ENCODE assay signal across 8 cellular contexts in the genomic region with DNA sequence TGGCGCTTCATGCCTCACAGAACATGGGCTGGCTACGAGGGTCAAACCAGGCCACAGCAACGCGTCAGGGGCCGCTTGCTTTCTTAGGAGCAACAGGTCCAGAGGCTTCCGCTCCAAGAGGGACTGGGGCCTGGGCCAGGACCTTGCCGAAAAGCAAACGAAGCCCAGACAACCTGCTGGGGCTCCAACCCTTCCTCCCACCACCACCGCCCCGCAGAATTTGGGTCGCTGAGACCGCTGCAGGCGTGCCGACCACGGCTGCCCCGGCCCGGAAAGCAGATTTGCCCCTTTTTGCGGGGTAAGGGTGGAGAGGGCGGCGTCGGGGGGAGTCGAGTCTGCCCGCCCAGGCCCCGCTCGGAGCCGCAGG.
A peak's percentile ranks its signal among the peaks of the same experiment; 100 is the strongest.
DNase-seq lines count a peak whose midpoint lies in the region; ATAC-seq, FAIRE-seq and TF ChIP-seq lines count a peak whose summit lies in the region.

No MANE protein-coding gene starts in this region.

- CTCF ChIA-PET in AG04449 (lab: Yijun Ruan, JAX) = interaction anchor here (0.9 to 3.2 kb wide), 7 partner anchors 9 to 121 kb away, joined by 3 to 17 read pairs (median 4); partner anchors contain the start of gene GRIN1

- no peaks in the 10 kb centered on the region for H3K4me1 ChIP-seq in NT2/D1 (ENCODE audit: insufficient read depth, insufficient read length)
- H3K4me1 ChIP-seq in effector memory CD4-positive, alpha-beta T cell (ENCODE audit: control insufficient read depth, insufficient read depth, low read length, poor library complexity, severe bottlenecking) = peaks cover 28% of the 10 kb centered on the region
- H3K4me1 ChIP-seq in muscle layer of duodenum (ENCODE audit: control insufficient read depth in 1 of 2, insufficient read depth in 2 of 2, low read length in 2 of 2) = peaks cover 10 to 30% of the 10 kb centered on the region in 2 donors

- ATAC-seq in GM21360 (IDR thresholded peaks at IDR 0.05; ENCODE audit: unreplicated experiment) (peak; percentile 5), GM18858 (IDR thresholded peaks at IDR 0.05; ENCODE audit: unreplicated experiment) (no peak)

- H3K9ac ChIP-seq in NT2/D1 (ENCODE audit: insufficient read length, low read depth) = peak overlapping the region; percentile 99

- POLR2A ChIA-PET in AG04449 (lab: Yijun Ruan, JAX) = interaction anchor here (0.6 to 1.6 kb wide), 9 partner anchors 15 to 116 kb away, joined by 3 to 10 read pairs (median 4); partner anchors contain the start of genes ANAPC2, MAN1B1, RNF224 and SSNA1

- H3K36me3 ChIP-seq in NT2/D1 (ENCODE audit: insufficient read depth, insufficient read length, low read length) = no peaks in the 10 kb centered on the region
- no peaks in the 10 kb centered on the region for H3K36me3 ChIP-seq in effector memory CD4-positive, alpha-beta T cell (ENCODE audit: control insufficient read depth, insufficient read depth, low read length)
- H3K36me3 ChIP-seq in muscle layer of duodenum (ENCODE audit: control insufficient read depth in 1 of 2, insufficient read depth in 2 of 2, low read length in 2 of 2) = no peaks in the 10 kb centered on the region

- FAIRE-seq in urothelium cell line (lab: Jason Lieb, UNC) = no peak

- no peak for TF ChIP-seq CTCF in AG04449 (IDR thresholded peaks at IDR 0.05; ENCODE audit: insufficient read depth, low read length, missing control alignments)

- DNase-seq in AG04449 (ENCODE audit: low read depth, low spot score) = no peak
- DNase-seq in NT2/D1 (ENCODE audit: low read depth, low spot score) = no peak
- DNase-seq in effector memory CD4-positive, alpha-beta T cell = no peak
- no peak for DNase-seq in urothelium cell line (ENCODE audit: low spot score)
- no peak for DNase-seq in NCI-H187 treated with DMSO at 0.1 percent for 48 hours (lab: John Stamatoyannopoulos, UW)

- H3K27ac ChIP-seq in effector memory CD4-positive, alpha-beta T cell (ENCODE audit: insufficient read depth, low read length, poor library complexity, severe bottlenecking) = peak overlapping the region; percentile 77
- H3K27ac ChIP-seq in muscle layer of duodenum (ENCODE audit: low read length) = no peak overlapping the region

- H3K27me3 ChIP-seq in NT2/D1 (ENCODE audit: insufficient read depth, insufficient read length) = peaks cover 24% of the 10 kb centered on the region
- no peaks in the 10 kb centered on the region for H3K27me3 ChIP-seq in effector memory CD4-positive, alpha-beta T cell (replicated peaks; ENCODE audit: control insufficient read depth, insufficient read depth, low read length, poor library complexity, severe bottlenecking)
- no peaks in the 10 kb centered on the region for H3K27me3 ChIP-seq in muscle layer of duodenum (ENCODE audit: low read depth, low read length)

- no peaks in the 10 kb centered on the region for H3K9me3 ChIP-seq in NT2/D1 (ENCODE audit: insufficient read depth, low read length)
- peaks cover 13% of the 10 kb centered on the region for H3K9me3 ChIP-seq in effector memory CD4-positive, alpha-beta T cell (ENCODE audit: control insufficient read depth, low read length)
- H3K9me3 ChIP-seq in muscle layer of duodenum (ENCODE audit: control insufficient read depth in 1 of 2, low read length in 2 of 2) = no peaks in the 10 kb centered on the region

- H3K4me3 ChIP-seq in AG04449 (ENCODE audit: low read depth, low read length) (peak overlapping the region; percentile 81), NT2/D1 (ENCODE audit: insufficient read length, low read depth) (peak overlapping the region; percentile 90), muscle layer of duodenum (ENCODE audit: low read depth in 1 of 2, low read length in 2 of 2) (peak overlapping the region; percentile 62 to 86)
- H3K4me3 ChIP-seq in effector memory CD4-positive, alpha-beta T cell (ENCODE audit: insufficient read depth, low read depth, low read length, poor library complexity, severe bottlenecking) = peak overlapping the region; percentile 60
